Comparison of ENCODE assay signal across 9 cellular contexts in the genomic region with DNA sequence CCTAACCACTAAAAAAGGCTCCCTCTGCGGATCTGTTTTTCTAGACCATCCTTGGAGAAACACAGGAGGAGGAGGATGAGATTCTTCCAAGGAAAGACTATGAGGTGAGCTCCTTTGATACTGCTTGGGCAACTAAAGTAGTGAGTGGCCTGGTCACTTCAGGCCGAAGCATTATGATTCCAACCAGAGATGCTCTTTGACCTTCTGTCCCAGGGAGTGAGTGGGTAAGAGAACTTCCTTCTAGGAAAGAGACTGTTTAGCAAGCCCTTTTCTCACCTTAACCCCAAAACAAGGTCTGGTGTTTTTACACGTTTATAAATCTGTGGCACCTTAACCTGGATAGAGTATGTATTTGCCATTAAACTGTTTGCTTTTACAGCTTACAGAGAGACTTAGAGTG. TPM values are rescaled to one million over a fixed set of nuclear protein-coding genes. Genes with fewer than 3 reads are reported as not detected.
DNase-seq lines count a peak whose midpoint lies in the region; ATAC-seq, FAIRE-seq and TF ChIP-seq lines count a peak whose summit lies in the region.
"Had no signal": no experiment of that assay in that cellular context is flagged by ENCODE, and none has a peak within 500 bp of the region (broad histone marks: within the 10 kb centered on the region; RNA-seq: fewer than 3 reads in every experiment).

No MANE protein-coding gene starts in this region.

- no peak for FAIRE-seq in kidney (lab: Jason Lieb, UNC)

- no peak for TF ChIP-seq RAD21 in SK-N-SH (IDR thresholded peaks at IDR 0.05; ENCODE audit: low read length)

- H3K27me3 Mint-ChIP-seq in activated naive CD8-positive, alpha-beta T cell treated with anti-CD3 and anti-CD28 coated beads for 36 hours, result no peaks in the 10 kb centered on the region

- peaks cover 48% of the 10 kb centered on the region for H3K79me2 ChIP-seq in SK-N-SH (ENCODE audit: insufficient read depth)

- H4K20me1 ChIP-seq in SK-N-SH (ENCODE audit: insufficient read depth), result peaks cover 4% of the 10 kb centered on the region; the same call in 1 of the 2 replicates

- TF ChIP-seq EP300 in SK-N-SH (IDR thresholded peaks at IDR 0.05; ENCODE audit: borderline replicate concordance in 1 of 2, low read depth in 1 of 2, low read length in 1 of 2) (no peak), stomach (IDR thresholded peaks at IDR 0.05) (no peak)

- H3K4me3 ChIP-seq in SK-N-SH (ENCODE audit: low read depth in 2 of 2, low read length in 1 of 2) (peak overlapping the region; percentile 87 to 96), kidney (ENCODE audit: low read length in 2 of 2) (peak overlapping the region; percentile 68 to 87), stomach (peak overlapping the region; percentile 74 to 82 (median 81))

- H3K4me1 ChIP-seq in SK-N-SH (ENCODE audit: control insufficient read depth in 1 of 2, insufficient read depth in 2 of 2, low read depth in 1 of 2, low read length in 1 of 2) (peaks cover 34 to 35% of the 10 kb centered on the region in 2 experiments; a peak in 3 of 4 replicates), kidney (ENCODE audit: control insufficient read depth in 1 of 2, insufficient read depth in 1 of 2, low read depth in 1 of 2, low read length in 2 of 2) (peaks cover 29 to 34% of the 10 kb centered on the region in 2 donors), stomach (peaks cover 44 to 68% (median 57%) of the 10 kb centered on the region in 4 donors)

- peak overlapping the region; percentile 95 for H3K4me2 ChIP-seq in SK-N-SH

- no peaks in the 10 kb centered on the region for H3K9me2 ChIP-seq in SK-N-SH

- TF ChIP-seq POLR2A in stomach (IDR thresholded peaks at IDR 0.05), result no peak

- POLR2A ChIA-PET in SK-N-SH (lab: Yijun Ruan, JAX), result interaction anchor here (1.8 kb wide), 1 partner anchor 102 kb away, joined by 15 read pairs; no protein-coding TSS in a partner anchor

- peak overlapping the region; percentile 87 for H3K27ac Mint-ChIP-seq in activated naive CD8-positive, alpha-beta T cell treated with anti-CD3 and anti-CD28 coated beads for 36 hours

- DNase-seq in SK-N-SH (no peak), kidney (no peak), stomach (no peak), NCI-H128 (lab: John Stamatoyannopoulos, UW; ENCODE audit: unreplicated experiment) (no peak), NCI-H510A (lab: John Stamatoyannopoulos, UW) (no peak)
- DNase-seq in activated naive CD8-positive, alpha-beta T cell treated with anti-CD3 and anti-CD28 coated beads for 36 hours, result no peak

- H3K9me3 ChIP-seq in SK-N-SH, result no peaks in the 10 kb centered on the region
- no peaks in the 10 kb centered on the region for H3K9me3 ChIP-seq in kidney (ENCODE audit: control insufficient read depth in 1 of 2, low read length in 2 of 2)
- no peaks in the 10 kb centered on the region for H3K9me3 ChIP-seq in stomach

- H3K9ac ChIP-seq in SK-N-SH (peak overlapping the region; percentile 89; the same call in 1 of the 2 replicates), kidney (ENCODE audit: low read length in 2 of 2) (peak overlapping the region; percentile 11 to 81)

- H3K27ac ChIP-seq in SK-N-SH (ENCODE audit: low read depth in 2 of 2, low read length in 1 of 2), result no peak overlapping the region
- peak overlapping the region; percentile 99 for H3K27ac ChIP-seq in kidney (ENCODE audit: low read depth in 2 of 2, low read length in 2 of 2)
- peak overlapping the region; percentile 97 to 99 (median 99) for H3K27ac ChIP-seq in stomach

- no peaks in the 10 kb centered on the region for H3F3A ChIP-seq in SK-N-SH (replicated peaks; ENCODE audit: insufficient read depth)

- peak overlapping the region; percentile 93 for H3K4me3 Mint-ChIP-seq in activated naive CD8-positive, alpha-beta T cell treated with anti-CD3 and anti-CD28 coated beads for 36 hours

- no peak overlapping the region for H2AFZ ChIP-seq in SK-N-SH (ENCODE audit: low read depth)

- H3K27me3 ChIP-seq in SK-N-SH (ENCODE audit: insufficient read depth) (no peaks in the 10 kb centered on the region), stomach (no peaks in the 10 kb centered on the region)

- intact Hi-C loops in kidney (cut with DNase I) (no loop called here), stomach (cut with DNase I; ENCODE audit: low total_unique reads) (no loop called here)

- TF ChIP-seq CTCF in SK-N-SH (IDR thresholded peaks at IDR 0.05) (no peak), kidney (IDR thresholded peaks at IDR 0.05; ENCODE audit: borderline replicate concordance, extremely low read depth, insufficient read depth) (no peak), stomach (IDR thresholded peaks at IDR 0.05) (no peak)

- H3K9me3 Mint-ChIP-seq in activated naive CD8-positive, alpha-beta T cell treated with anti-CD3 and anti-CD28 coated beads for 36 hours, result no peaks in the 10 kb centered on the region

- WGBS in SK-N-SH (ENCODE audit: low lambda C conversion rate), result 47% methylated on average over 3 of the region's 3 CpGs
- 24 to 49% (median 41%) methylated on average over 3 of the region's 3 CpGs for WGBS in stomach, 5 donors

- H3K36me3 ChIP-seq in SK-N-SH (replicated peaks in 1 of 2; ENCODE audit: control insufficient read depth in 1 of 2, insufficient read depth in 2 of 2, low read length in 1 of 2) (peaks cover 34 to 35% of the 10 kb centered on the region in 2 experiments), kidney (ENCODE audit: control insufficient read depth in 1 of 2, insufficient read depth in 2 of 2, low read length in 2 of 2) (peaks cover 6 to 22% of the 10 kb centered on the region in 2 donors), stomach (peaks cover 3 to 38% (median 34%) of the 10 kb centered on the region in 4 donors)

- H3K4me1 Mint-ChIP-seq in activated naive CD8-positive, alpha-beta T cell treated with anti-CD3 and anti-CD28 coated beads for 36 hours, result peaks cover 50% of the 10 kb centered on the region

- peaks cover 10% of the 10 kb centered on the region for H3K36me3 Mint-ChIP-seq in activated naive CD8-positive, alpha-beta T cell treated with anti-CD3 and anti-CD28 coated beads for 36 hours

- ATAC-seq in SK-N-SH treated with all-trans-retinoic acid at 6 μM for 48 hours (no peak), GM21515 (IDR thresholded peaks at IDR 0.05; ENCODE audit: unreplicated experiment) (no peak)

- CTCF ChIA-PET in SK-N-SH (lab: Yijun Ruan, JAX), result interaction anchor here (0.6 to 2.5 kb wide), 10 partner anchors 13 to 217 kb away, joined by 3 to 12 read pairs (median 4); partner anchors contain the start of gene DRAXIN

TF ChIP-seq in SK-N-SH, 30 proteins besides CTCF, POLR2A, EP300 and RAD21 (continues in another document):
- no peak for TF ChIP-seq CHD2 (IDR thresholded peaks at IDR 0.05; ENCODE audit: low read length, partially characterized antibody)
- TF ChIP-seq MXI1 (IDR thresholded peaks at IDR 0.05; ENCODE audit: low read depth, low read length), result no peak

TF ChIP-seq in SK-N-SH treated with all-trans-retinoic acid at 6 μM for 48 hours, 23 proteins besides CTCF, POLR2A, EP300 and RAD21 (continues in another document):
- TF ChIP-seq ZC3H10 (CRISPR knock-in tag; IDR thresholded peaks at IDR 0.05), result no peak
- TF ChIP-seq ZNF565 (CRISPR knock-in tag; conservative IDR thresholded peaks at IDR 0.05; ENCODE audit: low read depth), result no peak
- no peak for TF ChIP-seq ZNF70 (CRISPR knock-in tag; IDR thresholded peaks at IDR 0.05)
- no peak for TF ChIP-seq TOX (CRISPR knock-in tag; IDR thresholded peaks at IDR 0.05; ENCODE audit: borderline replicate concordance)
- TF ChIP-seq PPARA (CRISPR knock-in tag; IDR thresholded peaks at IDR 0.05; ENCODE audit: borderline replicate concordance), result no peak
- no peak for TF ChIP-seq ISL1 (CRISPR knock-in tag; IDR thresholded peaks at IDR 0.05)
- no peak for TF ChIP-seq RARB (CRISPR knock-in tag; IDR thresholded peaks at IDR 0.05)

RNA-seq across cellular contexts. Expression of gene CLCN6, which starts 1.1 kb away (rescaled TPM):
- polyA plus RNA-seq in SK-N-SH (2012; rRNA removed) (7.4 and 8.3 TPM in 2 replicates), kidney (ENCODE audit: insufficient read depth, low read depth, low replicate concordance) (7.1 TPM), stomach (1 to 10 TPM; 4.1 to 6.2 (median 4.1) TPM)
- 4.3 and 4.7 TPM in 2 replicates for polyA plus RNA-seq in SK-N-SH (2012; cell fraction: cytosol; rRNA removed)
- polyA plus RNA-seq in SK-N-SH (2012; cell fraction: nucleus; rRNA removed), result 31.6 and 35.7 TPM in 2 replicates
- 10 to 100 TPM in 1 of 2 experiments, 1 to 10 TPM in 1; 9.6 to 13.3 TPM for total RNA-seq in activated naive CD8-positive, alpha-beta T cell treated with anti-CD3 and anti-CD28 coated beads for 36 hours
- total RNA-seq in kidney (26.0 TPM), stomach (10 to 100 TPM in 4 of 5 donors, 1 to 10 TPM in 1; 4.9 to 49.6 (median 14.6) TPM)

RNA-seq across cellular contexts. Expression of gene MTHFR, which starts 1.3 kb away (rescaled TPM):
- polyA plus RNA-seq in SK-N-SH (2012; rRNA removed) (5.3 and 7.6 TPM in 2 replicates), kidney (ENCODE audit: insufficient read depth, low read depth, low replicate concordance) (10.6 TPM), stomach (1 to 10 TPM; 5.3 to 8.9 (median 5.5) TPM)
- 2.8 and 3.5 TPM in 2 replicates for polyA plus RNA-seq in SK-N-SH (2012; cell fraction: cytosol; rRNA removed)
- polyA plus RNA-seq in SK-N-SH (2012; cell fraction: nucleus; rRNA removed), result 18.8 and 23.8 TPM in 2 replicates
- total RNA-seq in activated naive CD8-positive, alpha-beta T cell treated with anti-CD3 and anti-CD28 coated beads for 36 hours, result 10 to 100 TPM; 11.0 to 12.2 TPM
- total RNA-seq in kidney (65.5 TPM), stomach (100 to 1,000 TPM in 2 of 5 donors, 10 to 100 TPM in 3; 42.0 to 171 (median 75.6) TPM)

RNA-seq across cellular contexts. Expression of gene NPPA, which starts 40.5 kb away (rescaled TPM):
- polyA plus RNA-seq in SK-N-SH (2012; rRNA removed), result not detected in 2 replicates
- 0.04 TPM in 1 of 2 replicates, not detected in the other for polyA plus RNA-seq in SK-N-SH (2012; cell fraction: cytosol; rRNA removed)
- not detected in 2 replicates for polyA plus RNA-seq in SK-N-SH (2012; cell fraction: nucleus; rRNA removed)
- not detected for total RNA-seq in activated naive CD8-positive, alpha-beta T cell treated with anti-CD3 and anti-CD28 coated beads for 36 hours
- 0.50 TPM for total RNA-seq in kidney
- polyA plus RNA-seq in kidney (ENCODE audit: insufficient read depth, low read depth, low replicate concordance), result not detected
- total RNA-seq in stomach, result 1 to 10 TPM in 2 of 5 donors, not detected in 3; 4.2 to 7.2 TPM
- polyA plus RNA-seq in stomach, result 1 to 10 TPM in 2 of 3 donors, under 1 TPM in 1; 0.48 to 2.7 (median 2.0) TPM
- total RNA-seq: A172 had no signal

RNA-seq across cellular contexts. Expression of gene C1orf167, which starts 45.1 kb away (rescaled TPM):
- polyA plus RNA-seq in SK-N-SH (2012; rRNA removed), result 0.10 TPM in 1 of 2 replicates, not detected in the other
- polyA plus RNA-seq in SK-N-SH (2012; cell fraction: cytosol; rRNA removed), result 0.05 TPM in 1 of 2 replicates, not detected in the other
- polyA plus RNA-seq in SK-N-SH (2012; cell fraction: nucleus; rRNA removed), result 0.07 and 0.08 TPM in 2 replicates
- not detected for total RNA-seq in activated naive CD8-positive, alpha-beta T cell treated with anti-CD3 and anti-CD28 coated beads for 36 hours
- 4.2 TPM for total RNA-seq in kidney
- 1.9 TPM for polyA plus RNA-seq in kidney (ENCODE audit: insufficient read depth, low read depth, low replicate concordance)
- 1 to 10 TPM in 1 of 5 donors, not detected in 4; 1.6 TPM for total RNA-seq in stomach
- polyA plus RNA-seq in stomach, result 1 to 10 TPM in 2 of 3 donors, not detected in 1; 2.0 to 4.7 TPM
- total RNA-seq: A172 had no signal

RNA-seq across cellular contexts. Expression of gene NPPB, which starts 51.7 kb away (rescaled TPM):
- polyA plus RNA-seq in SK-N-SH (2012; rRNA removed), result 0.55 and 0.85 TPM in 2 replicates
- 0.18 and 0.49 TPM in 2 replicates for polyA plus RNA-seq in SK-N-SH (2012; cell fraction: cytosol; rRNA removed)
- polyA plus RNA-seq in SK-N-SH (2012; cell fraction: nucleus; rRNA removed), result 1.4 and 2.9 TPM in 2 replicates
- not detected for total RNA-seq in activated naive CD8-positive, alpha-beta T cell treated with anti-CD3 and anti-CD28 coated beads for 36 hours
- not detected for total RNA-seq in kidney
- polyA plus RNA-seq in kidney (ENCODE audit: insufficient read depth, low read depth, low replicate concordance), result not detected
- 1 to 10 TPM in 1 of 5 donors, not detected in 4; 1.6 TPM for total RNA-seq in stomach
- 10 to 100 TPM in 1 of 3 donors, 1 to 10 TPM in 2; 1.0 to 12.8 (median 3.9) TPM for polyA plus RNA-seq in stomach

Comparison
In these comparisons a context has a peak if more than half of its experiments do, and no peak if none do; other contexts are left out.
1. H3K27ac ChIP-seq: peak in kidney (2 of 2) and stomach (5 of 5); none in SK-N-SH (0 of 2).
2. Peak in every context shown above with its lines, with median percentiles within 50 percentile points of each other: H3K4me3 ChIP-seq.